14 cellular contexts compared by ENCODE assay signal in the genomic region with DNA sequence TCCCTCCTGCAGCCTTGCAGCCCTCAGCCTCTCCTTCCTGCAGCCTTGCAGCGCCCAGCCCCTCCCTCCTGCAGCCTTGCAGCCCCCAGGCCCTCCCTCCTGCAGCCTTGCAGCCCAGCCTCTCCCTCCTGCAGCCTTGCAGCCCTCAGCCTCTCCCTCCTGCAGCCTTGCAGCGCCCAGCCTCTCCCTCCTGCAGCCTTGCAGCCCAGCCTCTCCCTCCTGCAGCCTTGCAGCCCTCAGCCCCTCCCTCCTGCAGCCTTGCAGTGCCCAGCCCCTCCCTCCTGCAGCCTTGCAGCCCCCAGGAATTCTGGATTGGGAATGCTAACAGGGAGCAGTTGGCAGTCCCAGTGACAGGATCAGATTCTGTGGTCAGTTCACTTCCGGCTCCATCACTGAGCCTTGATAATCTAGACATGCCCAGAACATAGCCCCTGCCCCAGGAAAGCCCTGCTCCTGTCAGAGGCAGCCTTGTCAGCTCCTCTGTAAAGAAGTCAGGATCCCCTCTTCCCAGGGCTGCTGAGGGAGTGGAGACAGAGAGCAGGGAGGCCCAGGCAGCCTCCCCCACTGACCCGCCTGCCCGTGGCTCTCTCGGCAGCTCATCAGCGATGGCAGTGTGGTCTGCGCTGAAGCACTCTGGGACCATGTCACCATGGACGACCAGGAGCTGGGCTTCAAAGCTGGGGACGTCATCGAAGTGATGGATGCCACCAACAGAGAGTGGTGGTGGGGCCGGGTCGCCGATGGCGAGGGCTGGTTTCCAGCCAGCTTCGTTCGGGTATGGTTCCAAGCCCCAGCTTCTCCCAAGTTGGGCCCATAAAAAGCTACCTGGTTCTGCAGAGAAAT. TPM values are rescaled to one million over a fixed set of nuclear protein-coding genes. Genes with fewer than 3 reads are reported as not detected.
DNase-seq lines count a peak whose midpoint lies in the region; ATAC-seq and TF ChIP-seq lines count a peak whose summit lies in the region.
"Had no signal": no experiment of that assay in that cellular context is flagged by ENCODE, and none has a peak within 500 bp of the region (broad histone marks: within the 10 kb centered on the region; RNA-seq: fewer than 3 reads in every experiment).

No MANE protein-coding gene starts in this region.

- H3K4me3 ChIP-seq in CD8-positive, alpha-beta T cell (ENCODE audit: low read depth, low read length): no peak overlapping the region
- no peak overlapping the region for H3K4me3 ChIP-seq in NT2/D1 (ENCODE audit: insufficient read length, low read depth)
- no peak overlapping the region for H3K4me3 ChIP-seq in lower leg skin (ENCODE audit: low read depth, poor library complexity, severe bottlenecking)
- no peak overlapping the region for H3K4me3 ChIP-seq in sigmoid colon
- H3K4me3 ChIP-seq in Peyer's patch: no peak overlapping the region

- CTCF ChIA-PET in CD8-positive, alpha-beta T cell (lab: Charles Lee): no interaction called here

- peaks cover 6% of the 10 kb centered on the region for H3K36me3 Mint-ChIP-seq in CD8-positive, alpha-beta T cell

- no peak overlapping the region for H3K27ac ChIP-seq in CD8-positive, alpha-beta T cell (ENCODE audit: low read depth, low read length)
- H3K27ac ChIP-seq in sigmoid colon (no peak overlapping the region), Peyer's patch (no peak overlapping the region)

- H3K27me3 Mint-ChIP-seq in CD8-positive, alpha-beta T cell (ENCODE audit: low read depth): peaks cover 3% of the 10 kb centered on the region

- DNase-seq in CD8-positive, alpha-beta T cell: no peak
- DNase-seq in NT2/D1 (ENCODE audit: low read depth, low spot score) (no peak), lower leg skin (ENCODE audit: low spot score in 2 of 2) (peak; percentile 12 to 68), sigmoid colon (peak; percentile 55), DMS53 treated with DMSO at 0.1 percent for 48 hours (lab: John Stamatoyannopoulos, UW; ENCODE audit: unreplicated experiment) (no peak), Peyer's patch (no peak), NCI-H82 (lab: John Stamatoyannopoulos, UW) (no peak)
- DNase-seq: ACHN, KG1, MV-4-11, NCI-H1417, NCI-H187, NCI-H2227 treated with DMSO at 0.1 percent for 48 hours, NCI-H524 had no signal

- no peak for TF ChIP-seq POLR2A in lower leg skin (IDR thresholded peaks at IDR 0.05)
- no peak for TF ChIP-seq POLR2A in sigmoid colon (IDR thresholded peaks at IDR 0.05)
- TF ChIP-seq POLR2A in Peyer's patch (IDR thresholded peaks at IDR 0.05): no peak

- no peaks in the 10 kb centered on the region for H3K36me3 ChIP-seq in CD8-positive, alpha-beta T cell (ENCODE audit: insufficient read depth, low read length)
- peaks cover 18% of the 10 kb centered on the region for H3K36me3 ChIP-seq in NT2/D1 (ENCODE audit: insufficient read depth, insufficient read length, low read length)
- peaks cover 0 to 7% (median 0%) of the 10 kb centered on the region in 4 donors for H3K36me3 ChIP-seq in sigmoid colon
- no peaks in the 10 kb centered on the region for H3K36me3 ChIP-seq in Peyer's patch

- H3K27me3 ChIP-seq in CD8-positive, alpha-beta T cell (ENCODE audit: insufficient read depth, low read length): no peaks in the 10 kb centered on the region
- H3K27me3 ChIP-seq in NT2/D1 (ENCODE audit: insufficient read depth, insufficient read length) (peaks cover 31% of the 10 kb centered on the region), sigmoid colon (no peaks in the 10 kb centered on the region), Peyer's patch (peaks cover 0 to 13% of the 10 kb centered on the region in 2 donors)

- no peak for ATAC-seq in CD8-positive, alpha-beta T cell

- H3K4me3 Mint-ChIP-seq in CD8-positive, alpha-beta T cell: peak overlapping the region; percentile 20

- POLR2A ChIA-PET in CD8-positive, alpha-beta T cell (lab: Charles Lee): interaction anchor here (1.0 to 1.4 kb wide), 2 partner anchors 54 to 94 kb away, joined by 3 to 5 read pairs; no protein-coding TSS in a partner anchor

- no peaks in the 10 kb centered on the region for H3K9me3 ChIP-seq in CD8-positive, alpha-beta T cell (ENCODE audit: low read length)
- H3K9me3 ChIP-seq in NT2/D1 (ENCODE audit: insufficient read depth, low read length): no peaks in the 10 kb centered on the region
- no peaks in the 10 kb centered on the region for H3K9me3 ChIP-seq in sigmoid colon
- H3K9me3 ChIP-seq in Peyer's patch: no peaks in the 10 kb centered on the region

- whole genome bisulfite sequencing in lower leg skin, 2 donors: 87 to 91% methylated on average over 16 to 17 of the region's 17 CpGs
- WGBS in sigmoid colon, 2 donors: 91 to 93% methylated on average over 17 of the region's 17 CpGs

- peaks cover 61% of the 10 kb centered on the region for H3K4me1 Mint-ChIP-seq in CD8-positive, alpha-beta T cell (ENCODE audit: low read depth)

- peaks cover 44% of the 10 kb centered on the region for H3K4me1 ChIP-seq in CD8-positive, alpha-beta T cell (ENCODE audit: insufficient read depth, low read length)
- H3K4me1 ChIP-seq in NT2/D1 (ENCODE audit: insufficient read depth, insufficient read length): peaks cover 25% of the 10 kb centered on the region
- H3K4me1 ChIP-seq in sigmoid colon: peaks cover 0 to 35% (median 31%) of the 10 kb centered on the region in 4 donors
- H3K4me1 ChIP-seq in Peyer's patch: peaks cover 0 to 19% (median 3%) of the 10 kb centered on the region in 4 donors

- no peaks in the 10 kb centered on the region for H3K9me3 Mint-ChIP-seq in CD8-positive, alpha-beta T cell

- TF ChIP-seq EP300 in sigmoid colon (IDR thresholded peaks at IDR 0.05): no peak

- intact Hi-C loops in CD8-positive, alpha-beta T cell (cut with DNase I, micrococcal nuclease): no loop called here
- intact Hi-C loops in lower leg skin (cut with DNase I; ENCODE audit: low total_unique reads) (no loop called here), sigmoid colon (cut with DNase I) (no loop called here)

- H3K27ac Mint-ChIP-seq in CD8-positive, alpha-beta T cell: no peak overlapping the region

- TF ChIP-seq CTCF in CD8-positive, alpha-beta T cell (IDR thresholded peaks at IDR 0.05): no peak
- TF ChIP-seq CTCF in lower leg skin (IDR thresholded peaks at IDR 0.05) (no peak), sigmoid colon (IDR thresholded peaks at IDR 0.05) (no peak), Peyer's patch (IDR thresholded peaks at IDR 0.05) (no peak)

- peak overlapping the region; percentile 21 for H3K9ac ChIP-seq in NT2/D1 (ENCODE audit: insufficient read length, low read depth)

RNA-seq across cellular contexts. Expression of gene FAM168B, which starts 54.8 kb away (rescaled TPM):
- total RNA-seq in CD8-positive, alpha-beta T cell: 10 to 100 TPM; 87.3 to 91.7 TPM
- total RNA-seq in lower leg skin (100 to 1,000 TPM in 1 of 4 donors, 10 to 100 TPM in 3; 56.4 to 108 (median 86.9) TPM), sigmoid colon (100 to 1,000 TPM; 125 to 153 (median 136) TPM), Peyer's patch (10 to 100 TPM; 54.5 to 95.8 (median 81.5) TPM)
- 10 to 100 TPM; 29.1 to 54.7 (median 30.0) TPM for polyA plus RNA-seq in sigmoid colon

Comparison
In these comparisons a context has a peak if more than half of its experiments do, and no peak if none do; other contexts are left out.
1. DNase-seq: peak in lower leg skin (2 of 2) and sigmoid colon (single experiment); none in CD8-positive, alpha-beta T cell (0 of 7), NT2/D1 (single experiment), DMS53 treated with DMSO at 0.1 percent for 48 hours (single experiment), Peyer's patch (0 of 3) and NCI-H82 (single experiment).